In the genomic region with DNA sequence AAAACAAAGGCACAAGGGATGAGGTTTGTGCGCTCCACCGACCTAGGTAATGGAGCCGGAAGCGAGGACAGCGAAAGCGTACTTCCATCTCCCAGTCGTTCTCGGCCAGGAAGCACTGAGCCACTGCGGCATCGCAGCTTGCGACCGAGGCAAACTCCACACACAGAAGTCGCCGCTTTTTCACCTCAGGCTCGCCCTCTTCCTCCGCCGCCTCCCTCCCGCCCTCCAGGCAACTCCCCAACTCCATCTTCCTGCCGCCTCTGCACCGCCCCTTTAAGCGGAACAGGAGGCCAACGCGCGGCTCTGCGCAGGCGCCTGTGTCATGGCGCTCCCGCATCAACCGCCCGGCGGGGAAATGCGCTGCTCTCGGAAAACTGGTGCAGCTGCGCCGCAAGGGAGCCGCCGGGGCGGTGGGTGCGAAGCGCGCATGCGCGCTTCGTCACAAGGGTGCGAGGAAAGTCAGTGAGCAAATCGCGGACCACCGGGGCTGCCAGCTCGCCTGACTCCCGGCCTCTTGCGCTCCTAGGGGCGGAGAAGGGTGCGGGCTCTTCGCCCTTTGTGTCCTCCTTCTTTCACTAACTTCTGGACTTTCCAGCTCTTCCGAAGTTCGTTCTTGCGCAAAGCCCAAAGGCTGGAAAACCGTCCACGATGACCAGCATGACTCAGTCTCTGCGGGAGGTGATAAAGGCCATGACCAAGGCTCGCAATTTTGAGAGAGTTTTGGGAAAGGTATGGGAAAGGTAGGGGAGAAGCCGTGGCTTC, we compare ENCODE assay signal across 1 cellular context.
TF ChIP-seq lines count a peak whose summit lies in the region.

ACOT13 (plus strand) TSS at position 462 of the 762 bp plus-strand sequence; CDS start at position 649, 187 bp downstream.
TDP2 (minus strand) TSS at position 284 of the 762 bp plus-strand sequence; CDS start at position 247, 37 bp downstream.

TF ChIP-seq in WTC11, 78 proteins besides CTCF, POLR2A, EP300 and RAD21 (continued from another document and continues in another):
- TF ChIP-seq ZSCAN18 (CRISPR knock-in tag; IDR thresholded peaks at IDR 0.05): no peak
- TF ChIP-seq CREB1 (CRISPR knock-in tag; IDR thresholded peaks at IDR 0.05): peak; percentile 56; the same call in 1 of the 2 replicates
- TF ChIP-seq, protein P1, sequence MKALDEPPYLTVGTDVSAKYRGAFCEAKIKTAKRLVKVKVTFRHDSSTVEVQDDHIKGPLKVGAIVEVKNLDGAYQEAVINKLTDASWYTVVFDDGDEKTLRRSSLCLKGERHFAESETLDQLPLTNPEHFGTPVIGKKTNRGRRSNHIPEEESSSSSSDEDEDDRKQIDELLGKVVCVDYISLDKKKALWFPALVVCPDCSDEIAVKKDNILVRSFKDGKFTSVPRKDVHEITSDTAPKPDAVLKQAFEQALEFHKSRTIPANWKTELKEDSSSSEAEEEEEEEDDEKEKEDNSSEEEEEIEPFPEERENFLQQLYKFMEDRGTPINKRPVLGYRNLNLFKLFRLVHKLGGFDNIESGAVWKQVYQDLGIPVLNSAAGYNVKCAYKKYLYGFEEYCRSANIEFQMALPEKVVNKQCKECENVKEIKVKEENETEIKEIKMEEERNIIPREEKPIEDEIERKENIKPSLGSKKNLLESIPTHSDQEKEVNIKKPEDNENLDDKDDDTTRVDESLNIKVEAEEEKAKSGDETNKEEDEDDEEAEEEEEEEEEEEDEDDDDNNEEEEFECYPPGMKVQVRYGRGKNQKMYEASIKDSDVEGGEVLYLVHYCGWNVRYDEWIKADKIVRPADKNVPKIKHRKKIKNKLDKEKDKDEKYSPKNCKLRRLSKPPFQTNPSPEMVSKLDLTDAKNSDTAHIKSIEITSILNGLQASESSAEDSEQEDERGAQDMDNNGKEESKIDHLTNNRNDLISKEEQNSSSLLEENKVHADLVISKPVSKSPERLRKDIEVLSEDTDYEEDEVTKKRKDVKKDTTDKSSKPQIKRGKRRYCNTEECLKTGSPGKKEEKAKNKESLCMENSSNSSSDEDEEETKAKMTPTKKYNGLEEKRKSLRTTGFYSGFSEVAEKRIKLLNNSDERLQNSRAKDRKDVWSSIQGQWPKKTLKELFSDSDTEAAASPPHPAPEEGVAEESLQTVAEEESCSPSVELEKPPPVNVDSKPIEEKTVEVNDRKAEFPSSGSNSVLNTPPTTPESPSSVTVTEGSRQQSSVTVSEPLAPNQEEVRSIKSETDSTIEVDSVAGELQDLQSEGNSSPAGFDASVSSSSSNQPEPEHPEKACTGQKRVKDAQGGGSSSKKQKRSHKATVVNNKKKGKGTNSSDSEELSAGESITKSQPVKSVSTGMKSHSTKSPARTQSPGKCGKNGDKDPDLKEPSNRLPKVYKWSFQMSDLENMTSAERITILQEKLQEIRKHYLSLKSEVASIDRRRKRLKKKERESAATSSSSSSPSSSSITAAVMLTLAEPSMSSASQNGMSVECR (CRISPR knock-in tag; IDR thresholded peaks at IDR 0.05; ENCODE audit: borderline replicate concordance): peak; percentile 91; the same call in 1 of the 2 replicates
- TF ChIP-seq ZNF121 (CRISPR knock-in tag; IDR thresholded peaks at IDR 0.05): no peak
- no peak for TF ChIP-seq EMX1 (CRISPR knock-in tag; IDR thresholded peaks at IDR 0.05)
- no peak for TF ChIP-seq ATF3 (CRISPR knock-in tag; conservative IDR thresholded peaks at IDR 0.05)
- TF ChIP-seq ZNF219 (CRISPR knock-in tag; IDR thresholded peaks at IDR 0.05; ENCODE audit: borderline replicate concordance): no peak
- TF ChIP-seq ELF4 (CRISPR knock-in tag; IDR thresholded peaks at IDR 0.05; ENCODE audit: low read depth): no peak; the same call in 1 of the 2 replicates
- no peak for TF ChIP-seq MXD4 (CRISPR knock-in tag; IDR thresholded peaks at IDR 0.05; ENCODE audit: borderline replicate concordance)
- TF ChIP-seq ATF1 (CRISPR knock-in tag; IDR thresholded peaks at IDR 0.05): 0 out of 2 replicates have a peak, but pooled peaks have one; percentile 1
- TF ChIP-seq ZNF416 (CRISPR knock-in tag; IDR thresholded peaks at IDR 0.05): no peak
- TF ChIP-seq ZNF317 (CRISPR knock-in tag; IDR thresholded peaks at IDR 0.05; ENCODE audit: borderline replicate concordance, low read depth): no peak
- no peak for TF ChIP-seq E2F4 (CRISPR knock-in tag; IDR thresholded peaks at IDR 0.05; ENCODE audit: borderline replicate concordance, low read depth)
- no peak for TF ChIP-seq NFATC4 (CRISPR knock-in tag; IDR thresholded peaks at IDR 0.05)
- TF ChIP-seq ZNF512 (CRISPR knock-in tag; IDR thresholded peaks at IDR 0.05; ENCODE audit: borderline replicate concordance): no peak
- no peak for TF ChIP-seq GTF2I (CRISPR knock-in tag; conservative IDR thresholded peaks at IDR 0.05)
- TF ChIP-seq USF2 (CRISPR knock-in tag; IDR thresholded peaks at IDR 0.05): peak; percentile 65
- TF ChIP-seq PRDM15 (CRISPR knock-in tag; IDR thresholded peaks at IDR 0.05): no peak
- no peak for TF ChIP-seq CDX4 (CRISPR knock-in tag; IDR thresholded peaks at IDR 0.05; ENCODE audit: borderline replicate concordance)
- TF ChIP-seq TEAD1 (CRISPR knock-in tag; IDR thresholded peaks at IDR 0.05): peak; percentile 71; the same call in 1 of the 2 replicates
- TF ChIP-seq, protein P2, sequence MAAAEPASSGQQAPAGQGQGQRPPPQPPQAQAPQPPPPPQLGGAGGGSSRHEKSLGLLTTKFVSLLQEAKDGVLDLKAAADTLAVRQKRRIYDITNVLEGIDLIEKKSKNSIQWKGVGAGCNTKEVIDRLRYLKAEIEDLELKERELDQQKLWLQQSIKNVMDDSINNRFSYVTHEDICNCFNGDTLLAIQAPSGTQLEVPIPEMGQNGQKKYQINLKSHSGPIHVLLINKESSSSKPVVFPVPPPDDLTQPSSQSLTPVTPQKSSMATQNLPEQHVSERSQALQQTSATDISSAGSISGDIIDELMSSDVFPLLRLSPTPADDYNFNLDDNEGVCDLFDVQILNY (CRISPR knock-in tag; IDR thresholded peaks at IDR 0.05): peak; percentile 93
- TF ChIP-seq FOXP1 (CRISPR knock-in tag; IDR thresholded peaks at IDR 0.05; ENCODE audit: borderline replicate concordance): peak; percentile 50; the same call in 1 of the 2 replicates
- TF ChIP-seq IRF1 (CRISPR knock-in tag; IDR thresholded peaks at IDR 0.05): peak; percentile 86; the same call in 1 of the 2 replicates
- TF ChIP-seq ATF6 (CRISPR knock-in tag; IDR thresholded peaks at IDR 0.05): no peak
- TF ChIP-seq FOXJ3 (CRISPR knock-in tag; IDR thresholded peaks at IDR 0.05; ENCODE audit: borderline replicate concordance): no peak
- TF ChIP-seq, protein P3, sequence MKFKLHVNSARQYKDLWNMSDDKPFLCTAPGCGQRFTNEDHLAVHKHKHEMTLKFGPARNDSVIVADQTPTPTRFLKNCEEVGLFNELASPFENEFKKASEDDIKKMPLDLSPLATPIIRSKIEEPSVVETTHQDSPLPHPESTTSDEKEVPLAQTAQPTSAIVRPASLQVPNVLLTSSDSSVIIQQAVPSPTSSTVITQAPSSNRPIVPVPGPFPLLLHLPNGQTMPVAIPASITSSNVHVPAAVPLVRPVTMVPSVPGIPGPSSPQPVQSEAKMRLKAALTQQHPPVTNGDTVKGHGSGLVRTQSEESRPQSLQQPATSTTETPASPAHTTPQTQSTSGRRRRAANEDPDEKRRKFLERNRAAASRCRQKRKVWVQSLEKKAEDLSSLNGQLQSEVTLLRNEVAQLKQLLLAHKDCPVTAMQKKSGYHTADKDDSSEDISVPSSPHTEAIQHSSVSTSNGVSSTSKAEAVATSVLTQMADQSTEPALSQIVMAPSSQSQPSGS (CRISPR knock-in tag; IDR thresholded peaks at IDR 0.05; ENCODE audit: borderline replicate concordance, low read depth): no peak
- no peak for TF ChIP-seq IRF2 (CRISPR knock-in tag; IDR thresholded peaks at IDR 0.05; ENCODE audit: borderline replicate concordance, low read depth)
